ENCODE assay signal across 17 cellular contexts in genomic region chr13:110464547-110465343, GRCh38.
DNase-seq lines count a peak whose midpoint lies in the region; ATAC-seq, FAIRE-seq and TF ChIP-seq lines count a peak whose summit lies in the region.
"Had no signal": no experiment of that assay in that cellular context is flagged by ENCODE, and none has a peak within 500 bp of the region (broad histone marks: within the 10 kb centered on the region; RNA-seq: fewer than 3 reads in every experiment).

No MANE protein-coding gene starts in this region.

- H3K4me2 ChIP-seq in Loucy (ENCODE audit: low read depth, low read length, poor library complexity, severe bottlenecking) (peak overlapping the region; percentile 55), K562 (ENCODE audit: insufficient read depth, low read length) (no peak overlapping the region)

- H3K9me1 ChIP-seq in K562 (ENCODE audit: control insufficient read depth, insufficient read depth, low read length): no peaks in the 10 kb centered on the region

- peak overlapping the region; percentile 72 to 98 (median 90) for H3K27ac Mint-ChIP-seq in naive B cell
- H3K27ac Mint-ChIP-seq in activated T-cell treated with anti-CD3 and anti-CD28 coated beads, Interleukin-2, amount 50 U/mL, for 72 hours: no peak overlapping the region

- ATAC-seq in K562 (no peak), naive B cell (ENCODE audit: low read depth in 2 of 2) (peak; percentile 60 to 62), HG03108 (IDR thresholded peaks at IDR 0.05; ENCODE audit: unreplicated experiment) (no peak)
- no peak for ATAC-seq in activated T-cell treated with anti-CD3 and anti-CD28 coated beads, Interleukin-2, amount 50 U/mL, for 72 hours (replicated peaks in 1 of 2)
- ATAC-seq: HepG2 had no signal

- H2AFZ ChIP-seq in Loucy (ENCODE audit: low read length) (no peak overlapping the region), K562 (ENCODE audit: low read depth, low read length) (no peak overlapping the region)

- no peak for TF ChIP-seq EP300 in K562 (IDR thresholded peaks at IDR 0.05; ENCODE audit: low read length)

- peaks cover 22 to 41% (median 24%) of the 10 kb centered on the region in 3 donors for H3K4me1 Mint-ChIP-seq in naive B cell
- H3K4me1 Mint-ChIP-seq in activated T-cell treated with anti-CD3 and anti-CD28 coated beads, Interleukin-2, amount 50 U/mL, for 72 hours (ENCODE audit: low read depth): no peaks in the 10 kb centered on the region

- H3K36me3 Mint-ChIP-seq in naive B cell: no peaks in the 10 kb centered on the region
- no peaks in the 10 kb centered on the region for H3K36me3 Mint-ChIP-seq in activated T-cell treated with anti-CD3 and anti-CD28 coated beads, Interleukin-2, amount 50 U/mL, for 72 hours (ENCODE audit: insufficient read depth in 2 of 2)

- no peak for FAIRE-seq in K562 (lab: Jason Lieb, UNC)
- FAIRE-seq: HepG2 had no signal

- POLR2A ChIA-PET in K562 (lab: Yijun Ruan, JAX): interaction anchor here (0.5 kb wide), 1 partner anchor 72 kb away, joined by 4 read pairs; no protein-coding TSS in a partner anchor

- peak overlapping the region; percentile 26 for H3K4me3 ChIP-seq in Loucy (ENCODE audit: low read length, poor library complexity, severe bottlenecking)
- H3K4me3 ChIP-seq in K562: no peak overlapping the region
- H3K4me3 ChIP-seq in stomach smooth muscle (ENCODE audit: low read length in 2 of 2): no peak overlapping the region

- CTCF ChIA-PET in K562 (lab: Yijun Ruan, JAX; ENCODE audit: low intra/inter-chr PET ratio): no interaction called here

- no peak for TF ChIP-seq RAD21 in K562 (CRISPR knock-in tag; conservative IDR thresholded peaks at IDR 0.05 in 1 of 2, IDR thresholded peaks at IDR 0.05 in 1 of 2)

- peaks cover 16% of the 10 kb centered on the region for H3K4me1 ChIP-seq in Loucy (ENCODE audit: insufficient read depth, low read length, poor library complexity, severe bottlenecking)
- H3K4me1 ChIP-seq in K562 (replicated peaks in 1 of 2; ENCODE audit: control insufficient read depth in 2 of 2, insufficient read depth in 2 of 2, low read length in 2 of 2): peaks cover 0 to 17% of the 10 kb centered on the region in 2 experiments; a peak in 2 of 5 replicates
- H3K4me1 ChIP-seq in stomach smooth muscle (ENCODE audit: control insufficient read depth, insufficient read depth, low read length): no peaks in the 10 kb centered on the region

- H3K9me2 ChIP-seq in Loucy (replicated peaks; ENCODE audit: low read depth, low read length): no peaks in the 10 kb centered on the region

- H4K20me1 ChIP-seq in Loucy (ENCODE audit: insufficient read depth, low read length, poor library complexity, severe bottlenecking) (no peaks in the 10 kb centered on the region), K562 (replicated peaks; ENCODE audit: control insufficient read depth, insufficient read depth, low read length) (no peaks in the 10 kb centered on the region)

- H3K36me3 ChIP-seq in Loucy (ENCODE audit: insufficient read depth, low read length): no peaks in the 10 kb centered on the region
- H3K36me3 ChIP-seq in K562 (ENCODE audit: control insufficient read depth, insufficient read depth, low read length): no peaks in the 10 kb centered on the region
- H3K36me3 ChIP-seq in stomach smooth muscle (ENCODE audit: control insufficient read depth in 2 of 2, insufficient read depth in 2 of 2, low read length in 2 of 2): peaks cover 87 to 91% of the 10 kb centered on the region in 2 donors

- no peak overlapping the region for H3K27ac ChIP-seq in K562 (ENCODE audit: extremely low read depth, low read depth, low read length)
- peak overlapping the region; percentile 37 for H3K27ac ChIP-seq in stomach smooth muscle (ENCODE audit: low read length)

- H3K9me3 Mint-ChIP-seq in naive B cell: no peaks in the 10 kb centered on the region
- H3K9me3 Mint-ChIP-seq in activated T-cell treated with anti-CD3 and anti-CD28 coated beads, Interleukin-2, amount 50 U/mL, for 72 hours: no peaks in the 10 kb centered on the region
- H3K9me3 Mint-ChIP-seq: H9 had no signal

- peaks cover 10% of the 10 kb centered on the region; the same call in 1 of the 2 replicates for H3K79me2 ChIP-seq in Loucy (ENCODE audit: insufficient read depth, low read length)
- no peaks in the 10 kb centered on the region for H3K79me2 ChIP-seq in K562 (ENCODE audit: control insufficient read depth, insufficient read depth, low read length)

- H3K9ac ChIP-seq in Loucy (ENCODE audit: low read depth, low read length, poor library complexity, severe bottlenecking): peak overlapping the region; percentile 53
- no peak overlapping the region for H3K9ac ChIP-seq in K562 (ENCODE audit: insufficient read depth in 1 of 2, low read depth in 2 of 2, low read length in 2 of 2)
- no peak overlapping the region for H3K9ac ChIP-seq in stomach smooth muscle (ENCODE audit: low read length in 2 of 2)

- intact Hi-C loops in K562 (cut with micrococcal nuclease): no loop called here

- WGBS in K562 (ENCODE audit: insufficient coverage, low coverage, missing lambda C conversion rate): 27% methylated on average over 11 of the region's 22 CpGs

- no peaks in the 10 kb centered on the region for H3K27me3 Mint-ChIP-seq in naive B cell
- peaks cover 30% of the 10 kb centered on the region for H3K27me3 Mint-ChIP-seq in activated T-cell treated with anti-CD3 and anti-CD28 coated beads, Interleukin-2, amount 50 U/mL, for 72 hours (ENCODE audit: low read depth)

- H3K4me3 Mint-ChIP-seq in naive B cell: peak overlapping the region in 6 of 8 donors; percentile 19 to 71 (median 54)
- no peak overlapping the region for H3K4me3 Mint-ChIP-seq in activated T-cell treated with anti-CD3 and anti-CD28 coated beads, Interleukin-2, amount 50 U/mL, for 72 hours
- H3K4me3 Mint-ChIP-seq: H9 had no signal

- no peak for DNase-seq in K562 (ENCODE audit: extremely low read depth in 1 of 4, low spot score in 3 of 4)
- DNase-seq in naive B cell: peak; percentile 50
- DNase-seq in activated T-cell treated with anti-CD3 and anti-CD28 coated beads, Interleukin-2, amount 50 U/mL, for 72 hours: no peak
- DNase-seq in NCI-H2081 (lab: John Stamatoyannopoulos, UW): no peak
- DNase-seq: DMS53, H9, Karpas-422, NCI-H1417, NCI-H1930, NCI-H2171 treated with DMSO at 0.1 percent for 48 hours, NCI-H510A, NCI-H82, SHP77 treated with DMSO at 0.1 percent for 48 hours had no signal

- H3K27me3 ChIP-seq in Loucy (ENCODE audit: insufficient read depth, low read length, poor library complexity, severe bottlenecking) (no peaks in the 10 kb centered on the region), K562 (ENCODE audit: control insufficient read depth in 2 of 2, insufficient read depth in 2 of 2, low read length in 2 of 2) (no peaks in the 10 kb centered on the region), stomach smooth muscle (ENCODE audit: control insufficient read depth in 1 of 2, insufficient read depth in 2 of 2, low read length in 2 of 2) (no peaks in the 10 kb centered on the region)

- TF ChIP-seq POLR2A in K562 (conservative IDR thresholded peaks at IDR 0.05): no peak

- no peaks in the 10 kb centered on the region for H3F3A ChIP-seq in Loucy (ENCODE audit: low read depth)

- no TSS peak for BruUV-seq in K562 (replicated peaks; lab: Mats Ljungman, UMichigan)

- H3K9me3 ChIP-seq in Loucy (ENCODE audit: insufficient read depth, low read depth, low read length) (no peaks in the 10 kb centered on the region), K562 (replicated peaks; ENCODE audit: control insufficient read depth, insufficient read depth, low read depth, low read length) (no peaks in the 10 kb centered on the region), stomach smooth muscle (ENCODE audit: control insufficient read depth in 2 of 2, low read length in 2 of 2) (no peaks in the 10 kb centered on the region)

- TF ChIP-seq CTCF in Loucy (conservative IDR thresholded peaks at IDR 0.05; ENCODE audit: low read length): no peak
- no peak for TF ChIP-seq CTCF in K562 (IDR thresholded peaks at IDR 0.05 in 2 of 3, conservative IDR thresholded peaks at IDR 0.05 in 1 of 3; ENCODE audit: insufficient read depth in 2 of 3, low read depth in 1 of 3, low read length in 3 of 3)

- in situ Hi-C loops in K562 (cut with MboI): loop anchor here (10.0 kb wide), 1 partner anchor 350 kb away; no protein-coding TSS in a partner anchor

TF ChIP-seq in K562, 482 proteins besides CTCF, POLR2A, EP300 and RAD21:
- TF ChIP-seq CBX8 (IDR thresholded peaks at IDR 0.05; ENCODE audit: borderline replicate concordance, extremely low read depth, low read depth, low read length, poor library complexity, severe bottlenecking) (no peak), BHLHE40 (IDR thresholded peaks at IDR 0.05; ENCODE audit: low read length) (0 out of 2 replicates have a peak, but pooled peaks have one; percentile 12)

Comparison
In these comparisons a context has a peak if more than half of its experiments do, and no peak if none do; other contexts are left out.
1. ATAC-seq: peak in naive B cell (2 of 2); none in K562 (single experiment), activated T-cell treated with anti-CD3 and anti-CD28 coated beads, Interleukin-2, amount 50 U/mL, for 72 hours (0 of 2) and HG03108 (single experiment).
2. H3K4me3 Mint-ChIP-seq: peak in naive B cell (6 of 8); none in activated T-cell treated with anti-CD3 and anti-CD28 coated beads, Interleukin-2, amount 50 U/mL, for 72 hours (0 of 2).